ENCODE assay signal across 1 cellular context in the genomic region with DNA sequence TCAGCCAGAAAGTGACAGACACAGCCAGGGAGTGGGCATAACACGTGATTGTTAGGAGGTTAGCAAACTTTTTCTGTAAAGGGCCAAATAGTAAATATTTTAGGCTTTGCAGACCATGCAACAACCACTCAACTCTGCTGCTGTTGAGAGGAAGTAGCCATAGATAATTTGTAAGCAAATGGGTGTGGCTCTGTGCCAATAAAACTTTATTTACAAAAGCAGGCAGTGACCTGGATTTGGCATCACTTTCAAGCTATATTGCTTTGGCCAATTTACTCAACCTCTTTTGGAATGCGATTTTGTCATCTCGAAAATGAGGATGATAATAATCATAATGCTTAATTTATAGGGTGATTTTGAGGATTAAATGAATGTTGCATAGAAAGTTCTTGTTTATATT.
TF ChIP-seq lines count a peak whose summit lies in the region.

No MANE protein-coding gene starts in this region.

TF ChIP-seq in GM12878, 131 proteins besides CTCF, POLR2A, EP300 and RAD21 (continued from another document):
- peak; percentile 74 for TF ChIP-seq ZBTB40 (IDR thresholded peaks at IDR 0.05; ENCODE audit: borderline replicate concordance)
- TF ChIP-seq CBFB (IDR thresholded peaks at IDR 0.05; ENCODE audit: low read depth) = no peak
- TF ChIP-seq, protein P1, sequence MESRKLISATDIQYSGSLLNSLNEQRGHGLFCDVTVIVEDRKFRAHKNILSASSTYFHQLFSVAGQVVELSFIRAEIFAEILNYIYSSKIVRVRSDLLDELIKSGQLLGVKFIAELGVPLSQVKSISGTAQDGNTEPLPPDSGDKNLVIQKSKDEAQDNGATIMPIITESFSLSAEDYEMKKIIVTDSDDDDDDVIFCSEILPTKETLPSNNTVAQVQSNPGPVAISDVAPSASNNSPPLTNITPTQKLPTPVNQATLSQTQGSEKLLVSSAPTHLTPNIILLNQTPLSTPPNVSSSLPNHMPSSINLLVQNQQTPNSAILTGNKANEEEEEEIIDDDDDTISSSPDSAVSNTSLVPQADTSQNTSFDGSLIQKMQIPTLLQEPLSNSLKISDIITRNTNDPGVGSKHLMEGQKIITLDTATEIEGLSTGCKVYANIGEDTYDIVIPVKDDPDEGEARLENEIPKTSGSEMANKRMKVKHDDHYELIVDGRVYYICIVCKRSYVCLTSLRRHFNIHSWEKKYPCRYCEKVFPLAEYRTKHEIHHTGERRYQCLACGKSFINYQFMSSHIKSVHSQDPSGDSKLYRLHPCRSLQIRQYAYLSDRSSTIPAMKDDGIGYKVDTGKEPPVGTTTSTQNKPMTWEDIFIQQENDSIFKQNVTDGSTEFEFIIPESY (IDR thresholded peaks at IDR 0.05) = no peak
- TF ChIP-seq NRF1 (conservative IDR thresholded peaks at IDR 0.05; ENCODE audit: low read depth, low read length) = no peak
- TF ChIP-seq ZZZ3 (IDR thresholded peaks at IDR 0.05; ENCODE audit: control insufficient read depth, insufficient read length, low read depth) = no peak
- TF ChIP-seq RCOR1 (conservative IDR thresholded peaks at IDR 0.05; ENCODE audit: low read depth, low read length) = no peak
